Comparison of ENCODE assay signal across 13 cellular contexts in the genomic region with DNA sequence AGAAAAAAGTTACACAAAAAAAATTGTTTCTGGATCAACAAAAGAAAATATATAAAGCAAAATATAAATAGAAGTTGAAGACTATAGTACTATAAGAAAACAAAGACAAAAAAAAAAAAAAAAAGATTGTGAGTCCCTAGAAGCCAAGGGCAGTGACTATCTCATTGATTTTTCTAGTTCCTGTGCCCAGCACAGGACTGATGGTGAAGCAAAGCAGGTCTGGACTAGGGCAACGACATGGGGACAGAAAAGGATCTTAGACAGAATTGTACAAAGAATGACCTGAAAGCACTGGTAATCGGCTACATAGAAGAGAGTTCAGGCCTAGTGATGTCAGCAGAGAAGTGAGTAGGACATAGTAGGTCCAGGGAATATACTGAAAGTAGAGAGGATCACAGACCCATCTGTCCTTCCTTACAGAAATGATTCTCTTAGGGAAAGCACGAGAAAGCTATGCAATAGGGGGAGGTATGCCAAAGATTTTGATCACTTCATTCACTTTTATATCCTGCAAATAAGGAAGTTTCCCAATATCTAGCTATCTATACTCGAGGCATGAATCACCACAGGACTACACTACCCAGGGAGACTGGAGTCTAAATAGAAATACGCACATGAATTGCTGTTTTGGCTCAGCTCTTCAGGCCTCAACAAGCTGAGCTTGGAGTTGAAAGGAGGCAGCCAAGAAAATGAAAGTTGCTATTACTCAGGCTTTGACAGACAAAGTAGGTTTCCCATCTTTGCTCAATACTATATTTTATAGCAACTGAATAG.
A peak's percentile ranks its signal among the peaks of the same experiment; 100 is the strongest.
DNase-seq lines count a peak whose midpoint lies in the region; ATAC-seq and TF ChIP-seq lines count a peak whose summit lies in the region.
"Had no signal": no experiment of that assay in that cellular context is flagged by ENCODE, and none has a peak within 500 bp of the region (broad histone marks: within the 10 kb centered on the region; RNA-seq: fewer than 3 reads in every experiment).

No MANE protein-coding gene starts in this region.

- H3K9ac ChIP-seq in MM.1S (ENCODE audit: low read length) = no peak overlapping the region

- H3K27ac ChIP-seq in ascending aorta (peak overlapping the region; percentile 19 to 27), heart left ventricle (peak overlapping the region in 1 of 12 donors; percentile 29), MM.1S (ENCODE audit: low read length) (no peak overlapping the region)
- no peak overlapping the region for H3K27ac ChIP-seq in CD8-positive, alpha-beta T cell (ENCODE audit: low read depth, low read length)

- POLR2A ChIA-PET in CD8-positive, alpha-beta T cell (lab: Charles Lee) = no interaction called here

- H3K9me3 Mint-ChIP-seq in CD8-positive, alpha-beta T cell = no peaks in the 10 kb centered on the region
- H3K9me3 Mint-ChIP-seq: CD4-positive, alpha-beta T cell had no signal

- WGBS in heart left ventricle, 4 donors = 61 to 70% (median 68%) methylated on average over 5 of the region's 5 CpGs

- CTCF ChIA-PET in CD8-positive, alpha-beta T cell (lab: Charles Lee) = no interaction called here

- DNase-seq in HPDE6-E6E7 (ENCODE audit: extremely low spot score) (peak; percentile 43), ascending aorta (ENCODE audit: low spot score in 2 of 2) (no peak), heart left ventricle (no peak), sciatic nerve (ENCODE audit: low spot score) (no peak), MM.1S (no peak), NCI-H2107 (lab: John Stamatoyannopoulos, UW) (no peak)
- DNase-seq in CD8-positive, alpha-beta T cell = no peak
- DNase-seq: activated CD4-positive, alpha-beta T cell treated with anti-CD3 and anti-CD28 coated beads, Interleukin-2, amount 50 U/mL, for 4 hours; activated effector memory CD4-positive, alpha-beta T cell treated with Interleukin-2 at 50 U/mL for 16 hours; CD4-positive, alpha-beta T cell; NCI-H187; T-helper 2 cell had no signal

- H3K4me3 Mint-ChIP-seq in CD8-positive, alpha-beta T cell = no peak overlapping the region
- H3K4me3 Mint-ChIP-seq: CD4-positive, alpha-beta T cell had no signal

- ATAC-seq in heart left ventricle (peak in 3 of 4 donors; percentile 56 to 85 (median 74)), sciatic nerve (peak; percentile 83), GM18519 (IDR thresholded peaks at IDR 0.05; ENCODE audit: low FRiP score, unreplicated experiment) (no peak)
- no peak for ATAC-seq in CD8-positive, alpha-beta T cell

- no peak overlapping the region for H3K4me2 ChIP-seq in MM.1S (ENCODE audit: low read depth, low read length)

- H3K27ac Mint-ChIP-seq in CD8-positive, alpha-beta T cell = no peak overlapping the region
- H3K27ac Mint-ChIP-seq: CD4-positive, alpha-beta T cell had no signal

- H3K36me3 ChIP-seq in ascending aorta (no peaks in the 10 kb centered on the region), heart left ventricle (no peaks in the 10 kb centered on the region), MM.1S (replicated peaks; ENCODE audit: insufficient read depth, low read length) (no peaks in the 10 kb centered on the region)
- no peaks in the 10 kb centered on the region for H3K36me3 ChIP-seq in CD8-positive, alpha-beta T cell (ENCODE audit: insufficient read depth, low read length)

- no peaks in the 10 kb centered on the region for H4K20me1 ChIP-seq in MM.1S (ENCODE audit: insufficient read depth, low read length)

- H3K9me2 ChIP-seq in MM.1S (replicated peaks; ENCODE audit: insufficient read depth, low read length) = no peaks in the 10 kb centered on the region

- H3K4me1 ChIP-seq in ascending aorta (peaks cover 0 to 4% of the 10 kb centered on the region in 2 donors), heart left ventricle (peaks cover 0 to 12% (median 0%) of the 10 kb centered on the region in 12 donors), MM.1S (ENCODE audit: low read length) (no peaks in the 10 kb centered on the region)
- H3K4me1 ChIP-seq in CD8-positive, alpha-beta T cell (ENCODE audit: insufficient read depth, low read length) = no peaks in the 10 kb centered on the region

- H3K9me3 ChIP-seq in ascending aorta (no peaks in the 10 kb centered on the region), heart left ventricle (no peaks in the 10 kb centered on the region), MM.1S (replicated peaks; ENCODE audit: insufficient read depth, low read length) (no peaks in the 10 kb centered on the region)
- H3K9me3 ChIP-seq in CD8-positive, alpha-beta T cell (ENCODE audit: low read length) = no peaks in the 10 kb centered on the region

- no peak overlapping the region for H2AFZ ChIP-seq in MM.1S (ENCODE audit: low read length)

- TF ChIP-seq POLR2A in heart left ventricle (IDR thresholded peaks at IDR 0.05) = no peak

- H3K79me2 ChIP-seq in MM.1S (ENCODE audit: low read length) = no peaks in the 10 kb centered on the region

- H3K27me3 Mint-ChIP-seq in CD8-positive, alpha-beta T cell (ENCODE audit: low read depth) = no peaks in the 10 kb centered on the region
- H3K27me3 Mint-ChIP-seq: CD4-positive, alpha-beta T cell had no signal

- H3K36me3 Mint-ChIP-seq in CD8-positive, alpha-beta T cell = no peaks in the 10 kb centered on the region

- TF ChIP-seq CTCF in ascending aorta (IDR thresholded peaks at IDR 0.05) (no peak), heart left ventricle (IDR thresholded peaks at IDR 0.05) (no peak), MM.1S (IDR thresholded peaks at IDR 0.05; ENCODE audit: low read length) (no peak)
- TF ChIP-seq CTCF in CD8-positive, alpha-beta T cell (IDR thresholded peaks at IDR 0.05) = no peak

- H3K4me3 ChIP-seq in ascending aorta (no peak overlapping the region), heart left ventricle (no peak overlapping the region), MM.1S (ENCODE audit: low read length) (no peak overlapping the region)
- no peak overlapping the region for H3K4me3 ChIP-seq in CD8-positive, alpha-beta T cell (ENCODE audit: low read depth, low read length)

- no peaks in the 10 kb centered on the region for H3K4me1 Mint-ChIP-seq in CD8-positive, alpha-beta T cell (ENCODE audit: low read depth)

- H3F3A ChIP-seq in MM.1S (ENCODE audit: insufficient read depth, low read length) = no peaks in the 10 kb centered on the region

- intact Hi-C loops in ascending aorta (cut with DNase I) (no loop called here), heart left ventricle (cut with DNase I) (no loop called here), sciatic nerve (cut with DNase I) (no loop called here)
- intact Hi-C loops in CD8-positive, alpha-beta T cell (cut with DNase I, micrococcal nuclease) = no loop called here

- H3K27me3 ChIP-seq in ascending aorta (no peaks in the 10 kb centered on the region), heart left ventricle (peaks cover 0 to 5% (median 0%) of the 10 kb centered on the region in 9 donors), MM.1S (replicated peaks; ENCODE audit: insufficient read depth, low read length) (no peaks in the 10 kb centered on the region)
- H3K27me3 ChIP-seq in CD8-positive, alpha-beta T cell (ENCODE audit: insufficient read depth, low read length) = no peaks in the 10 kb centered on the region

Comparison
In these comparisons a context has a peak if more than half of its experiments do, and no peak if none do; other contexts are left out.
1. H3K27ac ChIP-seq: peak in ascending aorta (2 of 2); none in MM.1S (single experiment) and CD8-positive, alpha-beta T cell (single experiment).
2. ATAC-seq: peak in heart left ventricle (3 of 4) and sciatic nerve (single experiment); none in GM18519 (single experiment) and CD8-positive, alpha-beta T cell (single experiment).